8 cellular contexts compared by ENCODE assay signal in the genomic region with DNA sequence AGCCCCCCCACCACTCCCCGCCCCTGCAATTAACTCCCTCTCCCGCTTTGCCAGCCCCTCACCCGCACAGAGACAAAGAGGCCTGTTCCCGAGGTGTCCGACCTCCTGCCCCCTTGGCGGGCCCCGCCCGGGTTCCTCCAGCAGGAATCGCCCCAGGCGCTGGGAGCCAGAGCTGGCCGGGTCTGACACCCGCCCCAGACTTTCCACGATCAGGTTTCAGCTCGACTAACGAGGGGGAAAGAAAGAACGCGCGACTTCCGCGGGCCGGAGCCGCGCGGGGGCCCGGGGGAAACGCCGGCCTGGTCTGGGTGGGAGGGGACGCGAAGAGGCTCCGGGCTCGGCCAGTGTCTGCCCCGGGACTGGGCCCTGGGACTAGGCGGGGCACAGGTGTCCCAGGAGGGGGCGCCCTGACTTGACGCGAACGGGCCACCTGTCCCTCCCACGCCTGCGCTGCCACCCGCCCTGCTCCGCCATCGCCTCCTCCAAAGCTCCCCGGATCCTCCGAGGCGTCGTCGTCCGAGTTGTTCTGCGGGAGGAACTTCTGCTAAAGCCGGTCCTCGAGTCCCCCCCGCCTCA. TPM values are rescaled to one million over a fixed set of nuclear protein-coding genes. Genes with fewer than 3 reads are reported as not detected.
A peak's percentile ranks its signal among the peaks of the same experiment; 100 is the strongest.
DNase-seq lines count a peak whose midpoint lies in the region; ATAC-seq and TF ChIP-seq lines count a peak whose summit lies in the region.

No MANE protein-coding gene starts in this region.

- intact Hi-C loops in Caco-2 (cut with micrococcal nuclease; ENCODE audit: unreplicated experiment) (loop anchor here (1.0 to 2.0 kb wide), 2 partner anchors 18 to 149 kb away; no protein-coding TSS in a partner anchor), heart left ventricle (cut with DNase I) (loop anchor here in 6 of 10 donors (5.0 to 10.0 kb wide), 4 partner anchors 50 to 60 kb away; a partner anchor contains a TSS)
- intact Hi-C loops in activated naive CD4-positive, alpha-beta T cell treated with anti-CD3 and anti-CD28 coated beads for 36 hours (cut with micrococcal nuclease), result no loop called here

- H3K27me3 ChIP-seq in Caco-2 (replicated peaks; ENCODE audit: control insufficient read depth, insufficient read depth, low read length) (no peaks in the 10 kb centered on the region), heart left ventricle (peaks cover 0 to 33% (median 0%) of the 10 kb centered on the region in 9 donors)

- H3K4me1 Mint-ChIP-seq in Caco-2 (ENCODE audit: low read depth, unreplicated experiment), result peaks cover 6% of the 10 kb centered on the region
- no peaks in the 10 kb centered on the region for H3K4me1 Mint-ChIP-seq in activated naive CD4-positive, alpha-beta T cell treated with anti-CD3 and anti-CD28 coated beads for 36 hours (ENCODE audit: low read depth)

- TF ChIP-seq POLR2A in heart left ventricle (IDR thresholded peaks at IDR 0.05), result no peak

- peak overlapping the region; percentile 36 to 90 (median 75) for H3K27ac ChIP-seq in heart left ventricle

- peak overlapping the region; percentile 73 for H3K4me3 Mint-ChIP-seq in Caco-2 (ENCODE audit: unreplicated experiment)
- H3K4me3 Mint-ChIP-seq in activated naive CD4-positive, alpha-beta T cell treated with anti-CD3 and anti-CD28 coated beads for 36 hours, result peak overlapping the region; percentile 9

- H3K4me1 ChIP-seq in Caco-2 (no peaks in the 10 kb centered on the region), heart left ventricle (peaks cover 0 to 47% (median 17%) of the 10 kb centered on the region in 12 donors)

- peak; percentile 71 to 84 for DNase-seq in Caco-2
- peak; percentile 34 for DNase-seq in NCI-H2227 treated with DMSO at 0.1 percent for 48 hours (lab: John Stamatoyannopoulos, UW)
- peak; percentile 62 for DNase-seq in activated naive CD4-positive, alpha-beta T cell treated with anti-CD3 and anti-CD28 coated beads for 36 hours
- peak; percentile 42 to 78 (median 62) for DNase-seq in heart left ventricle
- peak; percentile 75 for DNase-seq in retina

- no peaks in the 10 kb centered on the region for H3K27me3 Mint-ChIP-seq in Caco-2 (ENCODE audit: insufficient read depth, unreplicated experiment)
- H3K27me3 Mint-ChIP-seq in activated naive CD4-positive, alpha-beta T cell treated with anti-CD3 and anti-CD28 coated beads for 36 hours (ENCODE audit: low read depth), result peaks cover 41% of the 10 kb centered on the region

- no TSS peak for BruUV-seq in Caco-2 (replicated peaks; lab: Mats Ljungman, UMichigan)

- WGBS in heart left ventricle, 4 donors, result 1 to 5% (median 2%) methylated on average over 10 to 52 of the region's 52 CpGs

- no peaks in the 10 kb centered on the region for H3K36me3 Mint-ChIP-seq in Caco-2 (ENCODE audit: insufficient read depth, unreplicated experiment)
- no peaks in the 10 kb centered on the region for H3K36me3 Mint-ChIP-seq in activated naive CD4-positive, alpha-beta T cell treated with anti-CD3 and anti-CD28 coated beads for 36 hours (ENCODE audit: low read depth)

- H3K9me3 Mint-ChIP-seq in Caco-2 (ENCODE audit: unreplicated experiment), result no peaks in the 10 kb centered on the region
- H3K9me3 Mint-ChIP-seq in activated naive CD4-positive, alpha-beta T cell treated with anti-CD3 and anti-CD28 coated beads for 36 hours, result no peaks in the 10 kb centered on the region

- peak; percentile 23 to 67 for TF ChIP-seq CTCF in Caco-2 (IDR thresholded peaks at IDR 0.05; ENCODE audit: insufficient read depth in 1 of 2, low read depth in 1 of 2, low read length in 1 of 2, severe bottlenecking in 1 of 2, unreplicated experiment in 1 of 2)
- peak in 10 of 12 donors; percentile 18 to 56 (median 36) for TF ChIP-seq CTCF in heart left ventricle (IDR thresholded peaks at IDR 0.05)

- CTCF ChIA-PET in Caco-2 (lab: Charles Lee), result interaction anchor here (0.6 to 1.4 kb wide), 4 partner anchors 10 to 59 kb away, joined by 3 to 4 read pairs (median 3); no protein-coding TSS in a partner anchor
- CTCF ChIA-PET in activated naive CD4-positive, alpha-beta T cell treated with anti-CD3 and anti-CD28 coated beads for 36 hours (lab: Charles Lee), result interaction anchor here (0.6 to 2.2 kb wide), 5 partner anchors 11 to 225 kb away, joined by 3 to 7 read pairs (median 4); no protein-coding TSS in a partner anchor

- POLR2A ChIA-PET in Caco-2 (lab: Charles Lee), result no interaction called here

- no peaks in the 10 kb centered on the region for H3K9me3 ChIP-seq in Caco-2
- no peaks in the 10 kb centered on the region for H3K9me3 ChIP-seq in heart left ventricle

- H3K4me3 ChIP-seq in Caco-2 (ENCODE audit: low read depth, low read length) (peak overlapping the region; percentile 37), heart left ventricle (peak overlapping the region; percentile 24 to 60 (median 52))

- H3K36me3 ChIP-seq in Caco-2 (ENCODE audit: control insufficient read depth, insufficient read depth, low read length), result no peaks in the 10 kb centered on the region
- no peaks in the 10 kb centered on the region for H3K36me3 ChIP-seq in heart left ventricle

- ATAC-seq in GM21529 (IDR thresholded peaks at IDR 0.05; ENCODE audit: unreplicated experiment) (peak; percentile 62), heart left ventricle (peak; percentile 66 to 77 (median 75)), HG02970 (IDR thresholded peaks at IDR 0.05; ENCODE audit: low FRiP score, unreplicated experiment) (no peak), GM19395 (IDR thresholded peaks at IDR 0.05; ENCODE audit: unreplicated experiment) (no peak)

- peak overlapping the region; percentile 54 for H3K27ac Mint-ChIP-seq in Caco-2 (ENCODE audit: unreplicated experiment)
- no peak overlapping the region for H3K27ac Mint-ChIP-seq in activated naive CD4-positive, alpha-beta T cell treated with anti-CD3 and anti-CD28 coated beads for 36 hours

RNA-seq across cellular contexts. Expression of a gene that starts 36.3 kb away (rescaled TPM):
- total RNA-seq in Caco-2 (2022) (3.9 and 4.3 TPM in 2 replicates), heart left ventricle (1 to 10 TPM; 1.1 to 4.7 (median 2.9) TPM)
- 1 to 10 TPM; 3.6 to 3.9 TPM for total RNA-seq in activated naive CD4-positive, alpha-beta T cell treated with anti-CD3 and anti-CD28 coated beads for 36 hours
- polyA plus RNA-seq in heart left ventricle, result 1 to 10 TPM in 1 of 2 donors, under 1 TPM in 1; 0.98 to 1.1 TPM

RNA-seq across cellular contexts. Expression of a gene that starts 59.8 kb away (rescaled TPM):
- 2.8 and 3.6 TPM in 2 replicates for total RNA-seq in Caco-2 (2022)
- not detected for total RNA-seq in activated naive CD4-positive, alpha-beta T cell treated with anti-CD3 and anti-CD28 coated beads for 36 hours
- total RNA-seq in heart left ventricle, result 1 to 10 TPM; 1.2 to 4.7 (median 2.5) TPM
- polyA plus RNA-seq in heart left ventricle, result 1 to 10 TPM in 1 of 2 donors, under 1 TPM in 1; 0.95 to 1.7 TPM

Comparison
In these comparisons a context has a peak if more than half of its experiments do, and no peak if none do; other contexts are left out.
1. ATAC-seq: peak in GM21529 (single experiment) and heart left ventricle (4 of 4); none in HG02970 (single experiment) and GM19395 (single experiment).
2. Peak in every context shown above with its lines, with median percentiles within 50 percentile points of each other: DNase-seq.